In the genomic region with DNA sequence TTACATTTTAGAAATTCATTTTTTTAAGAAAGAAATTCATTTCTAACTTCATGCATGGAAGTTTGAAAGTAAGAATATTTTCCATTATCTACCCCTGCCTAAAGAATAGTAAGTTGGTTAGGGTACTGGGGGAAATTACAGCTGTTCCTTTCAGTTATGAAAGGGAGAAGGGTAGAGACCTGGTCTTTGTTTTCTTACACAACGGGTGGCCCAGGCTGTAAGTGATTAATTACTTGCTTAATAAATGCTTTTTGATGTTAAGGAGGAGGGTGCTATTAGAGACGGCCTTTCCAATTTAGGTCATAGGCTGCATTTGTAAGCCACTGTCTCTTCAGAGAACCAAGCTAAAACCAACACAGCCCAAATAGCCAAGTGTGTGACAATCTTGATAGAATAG, we compare ENCODE assay signal across 14 cellular contexts. TPM values are rescaled to one million over a fixed set of nuclear protein-coding genes. Genes with fewer than 3 reads are reported as not detected.
A peak's percentile ranks its signal among the peaks of the same experiment; 100 is the strongest.
DNase-seq lines count a peak whose midpoint lies in the region; FAIRE-seq and TF ChIP-seq lines count a peak whose summit lies in the region.
"Had no signal": no experiment of that assay in that cellular context is flagged by ENCODE, and none has a peak within 500 bp of the region (broad histone marks: within the 10 kb centered on the region; RNA-seq: fewer than 3 reads in every experiment).

No MANE protein-coding gene starts in this region.

- H3K79me2 ChIP-seq in ACC112 (ENCODE audit: control insufficient read depth, insufficient read depth, low read length, unreplicated experiment) (peaks cover 6% of the 10 kb centered on the region), KMS-11 (ENCODE audit: insufficient read depth, low read depth) (peaks cover 32% of the 10 kb centered on the region; the same call in 1 of the 2 replicates)

- TF ChIP-seq CTCF in KMS-11 (conservative IDR thresholded peaks at IDR 0.05; ENCODE audit: low read depth, low read length), result no peak

- H3K27me3 ChIP-seq in ACC112 (ENCODE audit: insufficient read depth, low read length) (no peaks in the 10 kb centered on the region), KMS-11 (ENCODE audit: insufficient read depth, low read depth) (no peaks in the 10 kb centered on the region)
- H3K27me3 ChIP-seq: upper lobe of left lung had no signal

- peak overlapping the region; percentile 7; the same call in 1 of the 2 replicates for H3K9ac ChIP-seq in KMS-11

- peak overlapping the region; percentile 72 for H3K4me2 ChIP-seq in KMS-11

- FAIRE-seq in islet of Langerhans (lab: Jason Lieb, UNC), result peak; percentile 21
- FAIRE-seq: RCC 7860 had no signal

- TF ChIP-seq POLR2A in erythroblast (IDR thresholded peaks at IDR 0.05; ENCODE audit: low read length), result no peak

- H3K4me3 ChIP-seq in ACC112 (ENCODE audit: low read depth, low read length), result peak overlapping the region; percentile 67
- no peak overlapping the region for H3K4me3 ChIP-seq in KMS-11 (IDR thresholded peaks at IDR 0.05; ENCODE audit: insufficient read depth, low read depth, low read length)
- H3K4me3 ChIP-seq: lung, upper lobe of left lung had no signal

- H3K36me3 ChIP-seq in ACC112 (ENCODE audit: insufficient read depth, low read length) (no peaks in the 10 kb centered on the region), KMS-11 (ENCODE audit: insufficient read depth) (no peaks in the 10 kb centered on the region)
- H3K36me3 ChIP-seq: upper lobe of left lung had no signal

- no peaks in the 10 kb centered on the region for H4K20me1 ChIP-seq in KMS-11 (ENCODE audit: insufficient read depth)

- H2AFZ ChIP-seq in ACC112 (ENCODE audit: low read length, unreplicated experiment), result no peak overlapping the region
- H2AFZ ChIP-seq in KMS-11 (ENCODE audit: low read depth), result no peak overlapping the region

- H3K27ac ChIP-seq in ACC112 (ENCODE audit: low read depth, low read length) (peak overlapping the region; percentile 84), KMS-11 (peak overlapping the region; percentile 51), angular gyrus (ENCODE audit: low read depth, low read length) (peak overlapping the region; percentile 29)
- H3K27ac ChIP-seq: upper lobe of left lung had no signal

- H3K4me1 ChIP-seq in ACC112 (ENCODE audit: control insufficient read depth, insufficient read depth, low read length, unreplicated experiment) (peaks cover 33% of the 10 kb centered on the region), KMS-11 (ENCODE audit: low read depth, poor library complexity, severe bottlenecking) (peaks cover 69% of the 10 kb centered on the region)

- no peak for DNase-seq in activated CD4-positive, CD25-positive, alpha-beta regulatory T cell (lab: John Stamatoyannopoulos, UW)
- DNase-seq in SKM-1 treated with dmso at 0.1 percent for 144 hours (lab: John Stamatoyannopoulos, UW; ENCODE audit: unreplicated experiment), result no peak
- no peak for DNase-seq in A172 (ENCODE audit: low spot score)
- no peak for DNase-seq in erythroblast (lab: John Stamatoyannopoulos, UW)
- DNase-seq: activated CD4-positive, alpha-beta T cell treated with anti-CD3 and anti-CD28 coated beads, Interleukin-2, amount 50 U/mL, for 1 hour; NCI-H345; T-helper 17 cell; upper lobe of left lung had no signal

RNA-seq across cellular contexts. Expression of a gene that starts 12.6 kb away (rescaled TPM):
- 11.9 and 16.6 TPM in 2 replicates for total RNA-seq in A172 (2014; rRNA removed; shearing (Covaris generic))

Comparison
In these comparisons a context has a peak if more than half of its experiments do, and no peak if none do; other contexts are left out.
1. H3K27ac ChIP-seq: peak in every context shown above with its lines; median percentile 84 in ACC112; 51 in KMS-11; 29 in angular gyrus.